Comparison of ENCODE assay signal across 19 cellular contexts in genomic region chr7:1015196-1015595, GRCh38. TPM values are rescaled to one million over a fixed set of nuclear protein-coding genes. Genes with fewer than 3 reads are reported as not detected.
"Had no signal": no experiment of that assay in that cellular context is flagged by ENCODE, and none has a peak within 500 bp of the region (broad histone marks: within the 10 kb centered on the region; RNA-seq: fewer than 3 reads in every experiment).

No MANE protein-coding gene starts in this region.

- H3K9me3 ChIP-seq: upper lobe of left lung had no signal

- H3K27ac Mint-ChIP-seq: activated naive CD8-positive, alpha-beta T cell treated with anti-CD3 and anti-CD28 coated beads for 36 hours had no signal

- H3K27me3 ChIP-seq: brain microvascular endothelial cell, upper lobe of left lung had no signal

- DNase-seq: activated CD4-positive, alpha-beta T cell treated with anti-CD3 and anti-CD28 coated beads for 48 hours; activated gamma-delta T cell treated with Interleukin-2 at 50 U/mL for 16 hours; activated naive CD8-positive, alpha-beta T cell treated with anti-CD3 and anti-CD28 coated beads for 36 hours; anterior cingulate cortex; brain microvascular endothelial cell; cortex of kidney; effector CD8-positive, alpha-beta T cell; mesendoderm; occipital lobe; stimulated activated CD4-positive, alpha-beta T cell treated with anti-CD3 and anti-CD28 coated beads, Interleukin-15, amount 100 ng/mL, for 24 hours; stimulated activated CD4-positive, alpha-beta T cell treated with anti-CD3 and anti-CD28 coated beads, Interleukin-4, amount 100 ng/mL, for 24 hours; stimulated activated naive CD4-positive, alpha-beta T cell; T-helper 2 cell had no signal

- H3K4me3 Mint-ChIP-seq: activated naive CD8-positive, alpha-beta T cell treated with anti-CD3 and anti-CD28 coated beads for 36 hours; nephron had no signal

- H3K27ac ChIP-seq: brain microvascular endothelial cell, skin epidermis, upper lobe of left lung had no signal

- H3K9me3 Mint-ChIP-seq: activated naive CD8-positive, alpha-beta T cell treated with anti-CD3 and anti-CD28 coated beads for 36 hours; nephron had no signal

- H3K36me3 ChIP-seq: brain microvascular endothelial cell had no signal

- H3K4me3 ChIP-seq: skin epidermis, upper lobe of left lung had no signal

- H3K27me3 Mint-ChIP-seq: activated naive CD8-positive, alpha-beta T cell treated with anti-CD3 and anti-CD28 coated beads for 36 hours had no signal

RNA-seq across cellular contexts. Expression of gene CYP2W1, which starts 32.2 kb away (rescaled TPM):
- total RNA-seq: activated naive CD8-positive, alpha-beta T cell treated with anti-CD3 and anti-CD28 coated beads for 36 hours; fibroblast of lung; occipital lobe; posterior vena cava; upper lobe of left lung had no signal
- polyA plus RNA-seq: fibroblast of lung, liver had no signal
